In the genomic region with DNA sequence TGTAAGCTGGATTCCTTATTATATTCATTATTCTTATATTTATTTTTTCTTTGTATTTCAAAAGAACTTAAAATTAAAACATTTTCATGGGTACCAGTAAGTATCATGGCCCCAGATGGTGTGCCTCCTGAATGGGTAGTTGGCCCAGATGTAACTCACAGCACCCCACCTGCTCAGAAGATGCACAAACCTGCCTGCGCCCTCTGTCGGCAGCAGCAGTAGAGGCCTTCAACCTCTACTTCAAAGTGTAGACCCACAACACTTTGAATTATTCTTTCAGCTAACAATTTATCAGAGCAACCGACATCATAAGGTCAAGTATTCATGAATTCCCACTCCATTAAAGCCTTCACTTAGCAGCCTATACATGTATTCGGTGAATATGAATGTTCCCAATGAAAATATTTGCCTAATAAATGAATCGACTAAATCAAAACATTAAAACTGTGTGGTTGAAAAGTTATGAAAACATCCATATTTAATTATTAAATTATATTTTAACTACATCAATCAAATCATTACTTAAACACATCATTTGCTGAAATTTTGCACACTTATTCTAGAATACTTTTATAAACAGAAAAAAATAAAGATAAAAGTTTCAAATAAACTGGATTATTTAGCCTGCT, we compare ENCODE assay signal across 8 cellular contexts. TPM values are rescaled to one million over a fixed set of nuclear protein-coding genes. Genes with fewer than 3 reads are reported as not detected.
A peak's percentile ranks its signal among the peaks of the same experiment; 100 is the strongest.
DNase-seq lines count a peak whose midpoint lies in the region; ATAC-seq and TF ChIP-seq lines count a peak whose summit lies in the region.

No MANE protein-coding gene starts in this region.

- no peaks in the 10 kb centered on the region for H3K4me1 Mint-ChIP-seq in activated naive CD8-positive, alpha-beta T cell treated with anti-CD3 and anti-CD28 coated beads for 36 hours

- no peaks in the 10 kb centered on the region for H3K27me3 ChIP-seq in right atrium auricular region

- TF ChIP-seq CTCF in right atrium auricular region (IDR thresholded peaks at IDR 0.05) = peak; percentile 49 to 84

- no peak overlapping the region for H3K27ac ChIP-seq in right atrium auricular region

- peak; percentile 62 for DNase-seq in CMK (ENCODE audit: low read depth)
- peak; percentile 80 for DNase-seq in NCI-H1105 (lab: John Stamatoyannopoulos, UW)
- DNase-seq in SW480 (ENCODE audit: low spot score) = peak; percentile 75
- peak; percentile 73 for DNase-seq in activated naive CD8-positive, alpha-beta T cell treated with anti-CD3 and anti-CD28 coated beads for 36 hours
- peak; percentile 69 for DNase-seq in right atrium auricular region (ENCODE audit: low spot score)
- DNase-seq in stimulated activated CD4-positive, alpha-beta T cell treated with anti-CD3 and anti-CD28 coated beads, Interleukin-12 subunit alpha, Interleukin-12 subunit beta, amount 100 ng/mL, for 24 hours (ENCODE audit: low read depth in 2 of 2) = peak; percentile 44 to 71

- no peak overlapping the region for H3K27ac Mint-ChIP-seq in activated naive CD8-positive, alpha-beta T cell treated with anti-CD3 and anti-CD28 coated beads for 36 hours

- H3K27me3 Mint-ChIP-seq in activated naive CD8-positive, alpha-beta T cell treated with anti-CD3 and anti-CD28 coated beads for 36 hours = no peaks in the 10 kb centered on the region

- H3K4me1 ChIP-seq in right atrium auricular region = no peaks in the 10 kb centered on the region

- H3K36me3 Mint-ChIP-seq in activated naive CD8-positive, alpha-beta T cell treated with anti-CD3 and anti-CD28 coated beads for 36 hours = no peaks in the 10 kb centered on the region

- no peaks in the 10 kb centered on the region for H3K9me3 ChIP-seq in right atrium auricular region

- no peak overlapping the region for H3K4me3 Mint-ChIP-seq in activated naive CD8-positive, alpha-beta T cell treated with anti-CD3 and anti-CD28 coated beads for 36 hours

- ATAC-seq in GM21619 (IDR thresholded peaks at IDR 0.05; ENCODE audit: unreplicated experiment) = peak; percentile 64
- ATAC-seq in HG03196 (IDR thresholded peaks at IDR 0.05; ENCODE audit: unreplicated experiment) = no peak

- no peaks in the 10 kb centered on the region for H3K36me3 ChIP-seq in right atrium auricular region

- H3K4me3 ChIP-seq in right atrium auricular region = no peak overlapping the region

- no peaks in the 10 kb centered on the region for H3K9me3 Mint-ChIP-seq in activated naive CD8-positive, alpha-beta T cell treated with anti-CD3 and anti-CD28 coated beads for 36 hours

RNA-seq across cellular contexts. Expression of gene PIGM, which starts 25.4 kb away (rescaled TPM):
- total RNA-seq in activated naive CD8-positive, alpha-beta T cell treated with anti-CD3 and anti-CD28 coated beads for 36 hours = 1 to 10 TPM; 4.7 TPM
- 1 to 10 TPM; 2.4 to 3.2 TPM for total RNA-seq in right atrium auricular region

RNA-seq across cellular contexts. Expression of gene SLAMF9, which starts 52.4 kb away (rescaled TPM):
- total RNA-seq in activated naive CD8-positive, alpha-beta T cell treated with anti-CD3 and anti-CD28 coated beads for 36 hours = not detected
- total RNA-seq in right atrium auricular region = not detected
